Comparison of ENCODE assay signal across 36 cellular contexts in genomic region chr10:119327096-119327745, GRCh38.
"Had no signal": no experiment of that assay in that cellular context is flagged by ENCODE, and none has a peak within 500 bp of the region (broad histone marks: within the 10 kb centered on the region; RNA-seq: fewer than 3 reads in every experiment).

No MANE protein-coding gene starts in this region.

- H3K27me3 Mint-ChIP-seq: activated CD4-positive, alpha-beta memory T cell treated with anti-CD3 and anti-CD28 coated beads, Interleukin-2, amount 10 ng/mL, durations not matched to agents 7 days and 5 days; activated CD4-positive, alpha-beta T cell treated with anti-CD3 and anti-CD28 coated beads for 36 hours; activated CD4-positive, alpha-beta T cell treated with anti-CD3 and anti-CD28 coated beads, Interleukin-2, amount 10 ng/mL, durations not matched to agents 7 days and 5 days; activated CD8-positive, alpha-beta memory T cell treated with anti-CD3 and anti-CD28 coated beads, Interleukin-2, amount 10 ng/mL, durations not matched to agents 7 days and 5 days; activated naive CD4-positive, alpha-beta T cell treated with anti-CD3 and anti-CD28 coated beads, Interleukin-2, amount 10 ng/mL, durations not matched to agents 7 days and 5 days; activated naive CD4-positive, alpha-beta T cell treated with anti-CD3 and anti-CD28 coated beads, Interleukin-2, amount 50 U/mL, for 24 hours; activated naive CD8-positive, alpha-beta T cell; activated naive CD8-positive, alpha-beta T cell treated with anti-CD3 and anti-CD28 coated beads, Interleukin-2, amount 50 U/mL, for 24 hours; activated T-cell treated with anti-CD3 and anti-CD28 coated beads, Interleukin-2, amount 50 U/mL, for 24 hours had no signal

- DNase-seq: activated CD4-positive, alpha-beta memory T cell treated with anti-CD3 and anti-CD28 coated beads, Interleukin-2, amount 10 ng/mL, durations not matched to agents 7 days and 5 days; activated CD4-positive, alpha-beta T cell treated with anti-CD3 and anti-CD28 coated beads for 1 hour; activated CD4-positive, alpha-beta T cell treated with anti-CD3 and anti-CD28 coated beads for 36 hours; activated CD4-positive, alpha-beta T cell treated with anti-CD3 and anti-CD28 coated beads for 48 hours; activated CD4-positive, alpha-beta T cell treated with anti-CD3 and anti-CD28 coated beads, Interleukin-2, amount 10 ng/mL, durations not matched to agents 7 days and 5 days; activated CD4-positive, alpha-beta T cell treated with anti-CD3 and anti-CD28 coated beads, Interleukin-2, amount 50 U/mL, for 48 hours; activated CD4-positive, CD25-positive, alpha-beta regulatory T cell; activated CD8-positive, alpha-beta memory T cell treated with anti-CD3 and anti-CD28 coated beads for 24 hours; activated CD8-positive, alpha-beta memory T cell treated with anti-CD3 and anti-CD28 coated beads, Interleukin-2, amount 10 ng/mL, durations not matched to agents 7 days and 5 days; activated CD8-positive, alpha-beta memory T cell treated with anti-CD3 and anti-CD28 coated beads, Interleukin-2, amount 50 U/mL, for 48 hours; activated CD8-positive, alpha-beta T cell treated with anti-CD3 and anti-CD28 coated beads, Interleukin-2, amount 10 ng/mL, durations not matched to agents 7 days and 5 days; activated effector memory CD4-positive, alpha-beta T cell treated with Interleukin-2 at 50 U/mL for 16 hours; activated gamma-delta T cell; activated naive CD4-positive, alpha-beta T cell treated with anti-CD3 and anti-CD28 coated beads, Interleukin-2, amount 10 ng/mL, durations not matched to agents 7 days and 5 days; activated naive CD4-positive, alpha-beta T cell treated with Interleukin-2 at 50 U/mL for 16 hours; activated naive CD8-positive, alpha-beta T cell treated with anti-CD3 and anti-CD28 coated beads, Interleukin-2, amount 10 ng/mL, durations not matched to agents 7 days and 5 days; activated naive CD8-positive, alpha-beta T cell treated with anti-CD3 and anti-CD28 coated beads, Interleukin-2, amount 50 U/mL, for 24 hours; activated T-cell treated with anti-CD3 and anti-CD28 coated beads, Interleukin-2, amount 50 U/mL, for 24 hours; activated T-cell treated with anti-CD3 and anti-CD28 coated beads, Interleukin-2, amount 50 U/mL, for 48 hours; aorta; body of pancreas; brain microvascular endothelial cell; central memory CD4-positive, alpha-beta T cell; cerebellar nuclear complex; T-helper 1 cell; T-helper 2 cell; T-helper 9 cell; WERI-Rb-1 had no signal

- H3K36me3 ChIP-seq: brain microvascular endothelial cell, breast epithelium had no signal

- ATAC-seq: activated CD4-positive, alpha-beta T cell treated with anti-CD3 and anti-CD28 coated beads for 36 hours; activated CD4-positive, CD25-positive, alpha-beta regulatory T cell treated with anti-CD3 and anti-CD28 coated beads, Interleukin-2, amount 50 U/mL, for 24 hours; activated CD8-positive, alpha-beta memory T cell treated with anti-CD3 and anti-CD28 coated beads, Interleukin-2, amount 10 ng/mL, durations not matched to agents 7 days and 5 days; activated CD8-positive, alpha-beta T cell treated with anti-CD3 and anti-CD28 coated beads, Interleukin-2, amount 10 ng/mL, durations not matched to agents 7 days and 5 days; body of pancreas; WTC11 had no signal

- H3K27ac Mint-ChIP-seq: activated CD4-positive, alpha-beta memory T cell treated with anti-CD3 and anti-CD28 coated beads, Interleukin-2, amount 10 ng/mL, durations not matched to agents 7 days and 5 days; activated CD4-positive, alpha-beta T cell treated with anti-CD3 and anti-CD28 coated beads for 36 hours; activated CD4-positive, alpha-beta T cell treated with anti-CD3 and anti-CD28 coated beads, Interleukin-2, amount 10 ng/mL, durations not matched to agents 7 days and 5 days; activated CD8-positive, alpha-beta memory T cell treated with anti-CD3 and anti-CD28 coated beads, Interleukin-2, amount 10 ng/mL, durations not matched to agents 7 days and 5 days; activated naive CD4-positive, alpha-beta T cell treated with anti-CD3 and anti-CD28 coated beads, Interleukin-2, amount 10 ng/mL, durations not matched to agents 7 days and 5 days; activated naive CD4-positive, alpha-beta T cell treated with anti-CD3 and anti-CD28 coated beads, Interleukin-2, amount 50 U/mL, for 24 hours; activated naive CD8-positive, alpha-beta T cell; activated naive CD8-positive, alpha-beta T cell treated with anti-CD3 and anti-CD28 coated beads, Interleukin-2, amount 10 ng/mL, durations not matched to agents 7 days and 5 days; activated naive CD8-positive, alpha-beta T cell treated with anti-CD3 and anti-CD28 coated beads, Interleukin-2, amount 50 U/mL, for 24 hours; activated T-cell treated with anti-CD3 and anti-CD28 coated beads, Interleukin-2, amount 50 U/mL, for 24 hours; activated T-helper 2 cell treated with anti-CD3 and anti-CD28 coated beads, Interferon-gamma antibody, Interleukin-2, Interleukin-4, amounts not matched to agents 10 μg/mL and 5 μg/mL and 100 μg/mL, durations not matched to agents 14 hours and 24 hours and 36 hours; T-helper 1 cell treated with Interleukin-12 subunit alpha and Interleukin-12 subunit beta and Interleukin-4 antibody, amounts not matched to agents 30 μg/mL and 1 μg/mL, for 36 hours; T-helper 2 cell treated with Interferon-gamma antibody and Interleukin-4, amounts not matched to agents 5 μg/mL and 100 μg/mL, for 36 hours; WTC11 had no signal

- H3K9me3 Mint-ChIP-seq: activated CD4-positive, alpha-beta memory T cell treated with anti-CD3 and anti-CD28 coated beads, Interleukin-2, amount 10 ng/mL, durations not matched to agents 7 days and 5 days; activated CD4-positive, alpha-beta T cell treated with anti-CD3 and anti-CD28 coated beads, Interleukin-2, amount 10 ng/mL, durations not matched to agents 7 days and 5 days; activated naive CD4-positive, alpha-beta T cell treated with anti-CD3 and anti-CD28 coated beads, Interleukin-2, amount 10 ng/mL, durations not matched to agents 7 days and 5 days; activated naive CD4-positive, alpha-beta T cell treated with anti-CD3 and anti-CD28 coated beads, Interleukin-2, amount 50 U/mL, for 24 hours; activated naive CD8-positive, alpha-beta T cell treated with anti-CD3 and anti-CD28 coated beads, Interleukin-2, amount 10 ng/mL, durations not matched to agents 7 days and 5 days; activated naive CD8-positive, alpha-beta T cell treated with anti-CD3 and anti-CD28 coated beads, Interleukin-2, amount 50 U/mL, for 24 hours; activated T-cell treated with anti-CD3 and anti-CD28 coated beads, Interleukin-2, amount 50 U/mL, for 24 hours; activated T-helper 2 cell treated with anti-CD3 and anti-CD28 coated beads, Interferon-gamma antibody, Interleukin-2, Interleukin-4, amounts not matched to agents 10 μg/mL and 5 μg/mL and 100 μg/mL, durations not matched to agents 14 hours and 24 hours and 36 hours; T-helper 1 cell treated with Interleukin-12 subunit alpha and Interleukin-12 subunit beta and Interleukin-4 antibody, amounts not matched to agents 30 μg/mL and 1 μg/mL, for 36 hours; T-helper 2 cell treated with Interferon-gamma antibody and Interleukin-4, amounts not matched to agents 5 μg/mL and 100 μg/mL, for 36 hours; WTC11 had no signal

- H3K27ac ChIP-seq: body of pancreas, brain microvascular endothelial cell had no signal

- H3K4me3 ChIP-seq: body of pancreas, breast epithelium had no signal

- H3K4me1 Mint-ChIP-seq: activated CD4-positive, alpha-beta memory T cell treated with anti-CD3 and anti-CD28 coated beads, Interleukin-2, amount 10 ng/mL, durations not matched to agents 7 days and 5 days; activated CD4-positive, alpha-beta T cell treated with anti-CD3 and anti-CD28 coated beads, Interleukin-2, amount 10 ng/mL, durations not matched to agents 7 days and 5 days; activated CD8-positive, alpha-beta memory T cell treated with anti-CD3 and anti-CD28 coated beads, Interleukin-2, amount 10 ng/mL, durations not matched to agents 7 days and 5 days; activated naive CD4-positive, alpha-beta T cell treated with anti-CD3 and anti-CD28 coated beads, Interleukin-2, amount 10 ng/mL, durations not matched to agents 7 days and 5 days; WTC11 had no signal

- H3K4me1 ChIP-seq: body of pancreas, breast epithelium had no signal

- H3K27me3 ChIP-seq: body of pancreas, brain microvascular endothelial cell, breast epithelium had no signal

- H3K36me3 Mint-ChIP-seq: activated naive CD8-positive, alpha-beta T cell; activated naive CD8-positive, alpha-beta T cell treated with anti-CD3 and anti-CD28 coated beads, Interleukin-2, amount 10 ng/mL, durations not matched to agents 7 days and 5 days; WTC11 had no signal

- H3K9me3 ChIP-seq: body of pancreas, breast epithelium had no signal

- H3K4me3 Mint-ChIP-seq: activated CD4-positive, alpha-beta memory T cell treated with anti-CD3 and anti-CD28 coated beads, Interleukin-2, amount 10 ng/mL, durations not matched to agents 7 days and 5 days; activated CD4-positive, alpha-beta T cell treated with anti-CD3 and anti-CD28 coated beads for 36 hours; activated CD4-positive, alpha-beta T cell treated with anti-CD3 and anti-CD28 coated beads, Interleukin-2, amount 10 ng/mL, durations not matched to agents 7 days and 5 days; activated CD8-positive, alpha-beta memory T cell treated with anti-CD3 and anti-CD28 coated beads, Interleukin-2, amount 10 ng/mL, durations not matched to agents 7 days and 5 days; activated CD8-positive, alpha-beta T cell treated with anti-CD3 and anti-CD28 coated beads, Interleukin-2, amount 10 ng/mL, durations not matched to agents 7 days and 5 days; activated naive CD4-positive, alpha-beta T cell treated with anti-CD3 and anti-CD28 coated beads, Interleukin-2, amount 10 ng/mL, durations not matched to agents 7 days and 5 days; activated naive CD4-positive, alpha-beta T cell treated with anti-CD3 and anti-CD28 coated beads, Interleukin-2, amount 50 U/mL, for 24 hours; activated naive CD8-positive, alpha-beta T cell; activated naive CD8-positive, alpha-beta T cell treated with anti-CD3 and anti-CD28 coated beads, Interleukin-2, amount 10 ng/mL, durations not matched to agents 7 days and 5 days; activated naive CD8-positive, alpha-beta T cell treated with anti-CD3 and anti-CD28 coated beads, Interleukin-2, amount 50 U/mL, for 24 hours; activated T-cell treated with anti-CD3 and anti-CD28 coated beads, Interleukin-2, amount 50 U/mL, for 24 hours; T-helper 1 cell treated with Interleukin-12 subunit alpha and Interleukin-12 subunit beta and Interleukin-4 antibody, amounts not matched to agents 30 μg/mL and 1 μg/mL, for 36 hours; T-helper 2 cell treated with Interferon-gamma antibody and Interleukin-4, amounts not matched to agents 5 μg/mL and 100 μg/mL, for 36 hours; WTC11 had no signal
